ENCODE assay signal across 14 cellular contexts in the genomic region with DNA sequence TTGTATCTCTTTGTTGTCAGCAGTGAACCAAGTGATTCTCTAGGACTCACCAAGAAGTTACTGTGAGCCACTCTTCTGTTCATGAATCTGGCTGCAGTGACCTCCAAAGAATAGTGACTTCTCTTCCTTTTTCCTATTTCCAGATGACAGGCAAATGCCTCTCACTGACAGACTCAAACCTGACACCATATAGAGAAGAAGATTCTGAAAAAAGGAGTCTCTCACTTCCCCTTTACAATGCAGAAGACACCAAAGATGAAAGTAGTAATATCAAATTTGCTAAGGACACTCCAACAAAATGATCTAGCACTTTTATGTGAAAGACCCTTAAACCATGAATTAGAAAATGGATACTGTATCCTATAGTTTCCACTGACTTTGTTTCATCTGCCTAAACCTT. TPM values are rescaled to one million over a fixed set of nuclear protein-coding genes. Genes with fewer than 3 reads are reported as not detected.
DNase-seq lines count a peak whose midpoint lies in the region; ATAC-seq and TF ChIP-seq lines count a peak whose summit lies in the region.
"Had no signal": no experiment of that assay in that cellular context is flagged by ENCODE, and none has a peak within 500 bp of the region (broad histone marks: within the 10 kb centered on the region; RNA-seq: fewer than 3 reads in every experiment).

No MANE protein-coding gene starts in this region.

- peaks cover 27% of the 10 kb centered on the region for H3K4me1 ChIP-seq in OCI-LY3 (ENCODE audit: low read length)

- H3K9me3 Mint-ChIP-seq in glutamatergic neuron (ENCODE audit: unreplicated experiment) = peaks cover 1% of the 10 kb centered on the region

- H3K27ac Mint-ChIP-seq in glutamatergic neuron (ENCODE audit: unreplicated experiment) = no peak overlapping the region

- H3K4me3 Mint-ChIP-seq in glutamatergic neuron (ENCODE audit: unreplicated experiment) = no peak overlapping the region

- peak overlapping the region; percentile 4; the same call in 1 of the 2 replicates for H3K4me3 ChIP-seq in OCI-LY3 (ENCODE audit: low read length)

- POLR2A ChIA-PET in GM10248 (lab: Yijun Ruan, JAX) = no interaction called here

- peak overlapping the region; percentile 51 for H3K4me2 ChIP-seq in OCI-LY3 (ENCODE audit: low read length)

- peak overlapping the region; percentile 25; the same call in 1 of the 2 replicates for H3K27ac ChIP-seq in OCI-LY3 (ENCODE audit: low read length)

- H4K20me1 ChIP-seq in OCI-LY3 (ENCODE audit: insufficient read depth, low read length) = no peaks in the 10 kb centered on the region

- no peaks in the 10 kb centered on the region for H3K36me3 ChIP-seq in OCI-LY3 (replicated peaks; ENCODE audit: low read depth, low read length)

- DNase-seq in GM10248 (ENCODE audit: extremely low spot score) (peak; percentile 15), glutamatergic neuron (no peak), GOT3 (lab: John Stamatoyannopoulos, UW) (no peak), NCI-H1436 treated with DMSO at 0.1 percent for 48 hours (lab: John Stamatoyannopoulos, UW) (no peak), SHP77 treated with DMSO at 0.1 percent for 48 hours (lab: John Stamatoyannopoulos, UW) (no peak)
- DNase-seq: activated T-cell treated with anti-CD3 and anti-CD28 coated beads, Interleukin-2, amount 50 U/mL, for 72 hours; DMS53; NCI-H1417; NCI-H69; nucleus accumbens had no signal

- H3K9ac ChIP-seq in OCI-LY3 (ENCODE audit: low read length) = no peak overlapping the region

- ATAC-seq in GM19372 (IDR thresholded peaks at IDR 0.05; ENCODE audit: low read depth, unreplicated experiment) = peak; percentile 85
- ATAC-seq in HG02884 (IDR thresholded peaks at IDR 0.05; ENCODE audit: unreplicated experiment) = peak; percentile 87
- ATAC-seq: activated CD4-positive, CD25-positive, alpha-beta regulatory T cell treated with anti-CD3 and anti-CD28 coated beads, Interleukin-2, amount 50 U/mL, for 24 hours; activated T-cell treated with anti-CD3 and anti-CD28 coated beads, Interleukin-2, amount 50 U/mL, for 72 hours had no signal

- H3K9me3 ChIP-seq in OCI-LY3 (ENCODE audit: insufficient read depth, low read length) = no peaks in the 10 kb centered on the region

- no peaks in the 10 kb centered on the region for H3K4me1 Mint-ChIP-seq in glutamatergic neuron (ENCODE audit: low read depth, unreplicated experiment)

- no peak overlapping the region for H2AFZ ChIP-seq in OCI-LY3 (ENCODE audit: low read depth, low read length)

- TF ChIP-seq CTCF in GM10248 (IDR thresholded peaks at IDR 0.05; ENCODE audit: control extremely low read depth, extremely low read depth, low read depth, missing control alignments) (no peak), OCI-LY3 (IDR thresholded peaks at IDR 0.05; ENCODE audit: low read depth, low read length) (no peak), glutamatergic neuron (IDR thresholded peaks at IDR 0.05; ENCODE audit: partially characterized antibody, unreplicated experiment) (no peak)

- CTCF ChIA-PET in GM10248 (lab: Yijun Ruan, JAX) = no interaction called here

- no peaks in the 10 kb centered on the region for H3K36me3 Mint-ChIP-seq in glutamatergic neuron (ENCODE audit: unreplicated experiment)

- H3K27me3 ChIP-seq in OCI-LY3 (ENCODE audit: low read depth, low read length) = no peaks in the 10 kb centered on the region

- no peaks in the 10 kb centered on the region for H3K27me3 Mint-ChIP-seq in glutamatergic neuron (ENCODE audit: unreplicated experiment)

- H3K79me2 ChIP-seq in OCI-LY3 (ENCODE audit: low read length) = no peaks in the 10 kb centered on the region

RNA-seq across cellular contexts. Expression of a gene that starts 44.4 kb away (rescaled TPM):
- total RNA-seq in glutamatergic neuron (ENCODE audit: unreplicated experiment) = 83.3 TPM
